Comparison of ENCODE assay signal across 2 cellular contexts in the genomic region with DNA sequence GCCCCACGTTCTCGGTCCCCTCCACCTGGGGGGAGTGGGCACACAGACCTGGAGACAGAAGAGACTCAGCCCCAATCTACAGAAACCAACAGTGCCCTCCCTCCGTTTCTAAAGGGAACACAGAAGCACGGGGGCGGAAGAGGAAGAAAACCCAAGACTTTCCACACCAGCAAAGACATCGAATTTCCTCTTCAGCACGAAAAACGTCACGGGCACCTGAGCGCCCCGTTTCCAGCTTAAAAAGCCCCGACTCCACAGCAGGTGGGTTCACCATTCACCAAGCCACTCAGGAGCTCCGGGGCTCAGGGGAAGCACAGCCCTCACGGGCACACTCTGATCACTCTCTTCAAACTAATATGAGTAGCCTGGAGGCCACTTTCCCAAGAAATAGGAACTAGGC.
TF ChIP-seq lines count a peak whose summit lies in the region.

No MANE protein-coding gene starts in this region.

TF ChIP-seq in liver, 16 proteins besides CTCF, POLR2A, EP300 and RAD21:
- TF ChIP-seq MAX (IDR thresholded peaks at IDR 0.05) (no peak), HNF4A (conservative IDR thresholded peaks at IDR 0.05) (no peak), YY1 (IDR thresholded peaks at IDR 0.05) (no peak), HNF4G (IDR thresholded peaks at IDR 0.05) (no peak), ATF3 (IDR thresholded peaks at IDR 0.05) (no peak), FOXA2 (IDR thresholded peaks at IDR 0.05) (no peak), RXRA (IDR thresholded peaks at IDR 0.05) (no peak), REST (IDR thresholded peaks at IDR 0.05) (no peak), TAF1 (conservative IDR thresholded peaks at IDR 0.05) (no peak), NR2F2 (IDR thresholded peaks at IDR 0.05) (no peak), FOXA1 (IDR thresholded peaks at IDR 0.05) (no peak), JUND (IDR thresholded peaks at IDR 0.05) (no peak), EGR1 (IDR thresholded peaks at IDR 0.05; ENCODE audit: low read depth in 2 of 2) (no peak), GABPA (IDR thresholded peaks at IDR 0.05 in 1 of 2, conservative IDR thresholded peaks at IDR 0.05 in 1 of 2) (no peak), SP1 (IDR thresholded peaks at IDR 0.05) (no peak)
- TF ChIP-seq, protein P1, sequence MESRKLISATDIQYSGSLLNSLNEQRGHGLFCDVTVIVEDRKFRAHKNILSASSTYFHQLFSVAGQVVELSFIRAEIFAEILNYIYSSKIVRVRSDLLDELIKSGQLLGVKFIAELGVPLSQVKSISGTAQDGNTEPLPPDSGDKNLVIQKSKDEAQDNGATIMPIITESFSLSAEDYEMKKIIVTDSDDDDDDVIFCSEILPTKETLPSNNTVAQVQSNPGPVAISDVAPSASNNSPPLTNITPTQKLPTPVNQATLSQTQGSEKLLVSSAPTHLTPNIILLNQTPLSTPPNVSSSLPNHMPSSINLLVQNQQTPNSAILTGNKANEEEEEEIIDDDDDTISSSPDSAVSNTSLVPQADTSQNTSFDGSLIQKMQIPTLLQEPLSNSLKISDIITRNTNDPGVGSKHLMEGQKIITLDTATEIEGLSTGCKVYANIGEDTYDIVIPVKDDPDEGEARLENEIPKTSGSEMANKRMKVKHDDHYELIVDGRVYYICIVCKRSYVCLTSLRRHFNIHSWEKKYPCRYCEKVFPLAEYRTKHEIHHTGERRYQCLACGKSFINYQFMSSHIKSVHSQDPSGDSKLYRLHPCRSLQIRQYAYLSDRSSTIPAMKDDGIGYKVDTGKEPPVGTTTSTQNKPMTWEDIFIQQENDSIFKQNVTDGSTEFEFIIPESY (IDR thresholded peaks at IDR 0.05), result no peak

TF ChIP-seq in HepG2, 621 proteins besides CTCF, POLR2A, EP300 and RAD21:
- TF ChIP-seq, protein P2, sequence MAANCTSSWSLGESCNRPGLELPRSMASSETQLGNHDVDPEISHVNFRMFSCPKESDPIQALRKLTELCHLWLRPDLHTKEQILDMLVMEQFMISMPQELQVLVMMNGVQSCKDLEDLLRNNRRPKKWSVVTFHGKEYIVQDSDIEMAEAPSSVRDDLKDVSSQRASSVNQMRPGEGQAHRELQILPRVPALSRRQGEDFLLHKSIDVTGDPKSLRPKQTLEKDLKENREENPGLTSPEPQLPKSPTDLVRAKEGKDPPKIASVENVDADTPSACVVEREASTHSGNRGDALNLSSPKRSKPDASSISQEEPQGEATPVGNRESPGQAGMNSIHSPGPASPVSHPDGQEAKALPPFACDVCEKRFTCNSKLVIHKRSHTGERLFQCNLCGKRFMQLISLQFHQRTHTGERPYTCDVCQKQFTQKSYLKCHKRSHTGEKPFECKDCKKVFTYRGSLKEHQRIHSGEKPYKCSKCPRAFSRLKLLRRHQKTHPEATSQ (CRISPR knock-in tag; IDR thresholded peaks at IDR 0.05; ENCODE audit: borderline replicate concordance), result no peak
- no peak for TF ChIP-seq ZNF562 (CRISPR knock-in tag; IDR thresholded peaks at IDR 0.05; ENCODE audit: borderline replicate concordance)
- TF ChIP-seq MZF1 (CRISPR knock-in tag; IDR thresholded peaks at IDR 0.05; ENCODE audit: borderline replicate concordance), result no peak
- TF ChIP-seq POGK (CRISPR knock-in tag; conservative IDR thresholded peaks at IDR 0.05), result no peak
